In genomic region chr12:2836004-2836403, GRCh38 we compare ENCODE assay signal across 1 cellular context.
TF ChIP-seq lines count a peak whose summit lies in the region.

No MANE protein-coding gene starts in this region.

TF ChIP-seq in K562, 482 proteins besides CTCF, POLR2A, EP300 and RAD21:
- TF ChIP-seq CTBP1 (IDR thresholded peaks at IDR 0.05; ENCODE audit: borderline replicate concordance) (no peak), BRD9 (IDR thresholded peaks at IDR 0.05; ENCODE audit: low read depth, partially characterized antibody) (no peak), NFIC (IDR thresholded peaks at IDR 0.05) (peak; percentile 80), ETS2 (tag; IDR thresholded peaks at IDR 0.05; ENCODE audit: borderline replicate concordance, poor library complexity, severe bottlenecking) (no peak), BRCA1 (IDR thresholded peaks at IDR 0.05) (no peak), BRCA1 (CRISPR knock-in tag; IDR thresholded peaks at IDR 0.05) (no peak), HDAC6 (IDR thresholded peaks at IDR 0.05; ENCODE audit: low read depth, low read length) (no peak), RBBP5 (IDR thresholded peaks at IDR 0.05; ENCODE audit: borderline replicate concordance, insufficient read depth, low read length, poor library complexity, severe bottlenecking) (no peak), BCL6 (CRISPR knock-in tag; IDR thresholded peaks at IDR 0.05) (no peak)
- TF ChIP-seq, protein P1, sequence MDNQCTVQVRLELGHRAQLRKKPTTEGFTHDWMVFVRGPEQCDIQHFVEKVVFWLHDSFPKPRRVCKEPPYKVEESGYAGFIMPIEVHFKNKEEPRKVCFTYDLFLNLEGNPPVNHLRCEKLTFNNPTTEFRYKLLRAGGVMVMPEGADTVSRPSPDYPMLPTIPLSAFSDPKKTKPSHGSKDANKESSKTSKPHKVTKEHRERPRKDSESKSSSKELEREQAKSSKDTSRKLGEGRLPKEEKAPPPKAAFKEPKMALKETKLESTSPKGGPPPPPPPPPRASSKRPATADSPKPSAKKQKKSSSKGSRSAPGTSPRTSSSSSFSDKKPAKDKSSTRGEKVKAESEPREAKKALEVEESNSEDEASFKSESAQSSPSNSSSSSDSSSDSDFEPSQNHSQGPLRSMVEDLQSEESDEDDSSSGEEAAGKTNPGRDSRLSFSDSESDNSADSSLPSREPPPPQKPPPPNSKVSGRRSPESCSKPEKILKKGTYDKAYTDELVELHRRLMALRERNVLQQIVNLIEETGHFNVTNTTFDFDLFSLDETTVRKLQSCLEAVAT (IDR thresholded peaks at IDR 0.05) = no peak
TF ChIP-seq in K562: peak in this region for 1.
